ENCODE assay signal across 8 cellular contexts in the genomic region with DNA sequence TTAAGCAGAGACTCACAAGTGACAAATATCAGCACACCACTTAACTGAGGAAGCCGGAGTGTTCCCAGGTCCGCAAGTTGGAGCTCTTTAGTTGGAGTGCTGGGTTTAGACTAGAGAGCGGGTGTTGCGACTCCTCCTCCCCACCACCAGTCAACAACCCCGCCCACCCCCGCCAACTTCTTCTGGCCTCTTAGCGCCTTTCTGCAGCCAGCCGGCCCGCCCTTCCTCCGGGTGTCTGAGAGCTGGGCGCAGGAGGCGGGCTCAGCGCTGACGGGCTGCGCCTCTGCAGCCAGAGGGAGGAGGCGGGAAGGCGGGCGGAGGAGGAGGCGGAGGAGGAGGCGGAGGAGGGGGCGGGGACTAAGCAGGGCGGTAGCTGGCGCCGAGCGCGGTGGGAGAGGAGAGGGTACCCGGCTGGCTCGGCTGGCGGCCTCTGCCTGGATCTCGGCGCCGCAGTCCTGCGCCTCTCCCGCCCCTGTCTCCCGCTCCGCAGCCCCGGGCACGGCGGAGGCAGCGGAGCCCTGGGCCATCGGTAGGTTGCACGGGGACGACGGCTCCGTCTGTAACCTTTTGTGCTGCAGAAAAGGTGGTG. TPM values are rescaled to one million over a fixed set of nuclear protein-coding genes. Genes with fewer than 3 reads are reported as not detected.
DNase-seq lines count a peak whose midpoint lies in the region; ATAC-seq, FAIRE-seq and TF ChIP-seq lines count a peak whose summit lies in the region.

Gene MACIR, plus strand, starts transcription at position 396 of the 589 bp plus-strand sequence. CDS start 17,157 bp downstream, outside the sequence.

- ATAC-seq in RWPE2 (ENCODE audit: low read depth), result peak; percentile 92
- peak; percentile 88 to 91 for ATAC-seq in naive thymus-derived CD8-positive, alpha-beta T cell
- peak; percentile 90 to 91 for ATAC-seq in stimulated activated naive B cell treated with anti-CD40 and anti-IgM and Interleukin-4, amounts not matched to agents 10 μg/mL and 1 μg/mL and 100 μg/mL, for 72 hours (replicated peaks)

- H3K4me1 ChIP-seq in RWPE2 (ENCODE audit: insufficient read depth, poor library complexity, severe bottlenecking), result peaks cover 8% of the 10 kb centered on the region

- H3K27me3 Mint-ChIP-seq in naive thymus-derived CD8-positive, alpha-beta T cell, result peaks cover 3 to 20% (median 9%) of the 10 kb centered on the region in 5 donors
- H3K27me3 Mint-ChIP-seq in stimulated activated naive B cell treated with anti-CD40 and anti-IgM and Interleukin-4, amounts not matched to agents 10 μg/mL and 1 μg/mL and 100 μg/mL, for 72 hours, result peaks cover 0 to 18% of the 10 kb centered on the region in 2 donors

- H3K4me3 Mint-ChIP-seq in naive thymus-derived CD8-positive, alpha-beta T cell, result peak within 1 kb of the TSS; percentile 81 to 92 (median 86)
- peak within 1 kb of the TSS; percentile 93 to 95 for H3K4me3 Mint-ChIP-seq in stimulated activated naive B cell treated with anti-CD40 and anti-IgM and Interleukin-4, amounts not matched to agents 10 μg/mL and 1 μg/mL and 100 μg/mL, for 72 hours

- H3K9me3 Mint-ChIP-seq in naive thymus-derived CD8-positive, alpha-beta T cell, result no peaks in the 10 kb centered on the region
- H3K9me3 Mint-ChIP-seq in stimulated activated naive B cell treated with anti-CD40 and anti-IgM and Interleukin-4, amounts not matched to agents 10 μg/mL and 1 μg/mL and 100 μg/mL, for 72 hours, result no peaks in the 10 kb centered on the region

- peaks cover 7 to 22% (median 15%) of the 10 kb centered on the region in 4 donors for H3K4me1 Mint-ChIP-seq in naive thymus-derived CD8-positive, alpha-beta T cell
- peaks cover 9 to 32% of the 10 kb centered on the region in 2 donors for H3K4me1 Mint-ChIP-seq in stimulated activated naive B cell treated with anti-CD40 and anti-IgM and Interleukin-4, amounts not matched to agents 10 μg/mL and 1 μg/mL and 100 μg/mL, for 72 hours

- H3K9me3 ChIP-seq in RWPE2 (ENCODE audit: severe bottlenecking), result no peaks in the 10 kb centered on the region

- H3K27ac ChIP-seq in RWPE2 (ENCODE audit: poor library complexity, severe bottlenecking), result peak within 1 kb of the TSS; percentile 58

- H3K27me3 ChIP-seq in RWPE2 (ENCODE audit: insufficient read depth, poor library complexity, severe bottlenecking), result no peaks in the 10 kb centered on the region

- H3K4me3 ChIP-seq in RWPE2 (ENCODE audit: severe bottlenecking) (peak within 1 kb of the TSS; percentile 59), fibroblast of mammary gland (ENCODE audit: control insufficient read depth, low read depth, low read length) (peak within 1 kb of the TSS; percentile 76)

- POLR2A ChIA-PET in naive thymus-derived CD8-positive, alpha-beta T cell (lab: Charles Lee), result interaction anchor here (1.4 to 2.9 kb wide), 3 partner anchors 18 to 305 kb away, joined by 4 to 20 read pairs (median 5); partner anchors contain the start of genes GIN1 and PPIP5K2

- DNase-seq in ELF-1 (ENCODE audit: low read depth, low spot score) (peak; percentile 97), H54 (ENCODE audit: insufficient read length, low spot score) (peak; percentile 83), LoVo (ENCODE audit: low spot score) (peak; percentile 97), RWPE2 (ENCODE audit: low spot score) (peak; percentile 99), fibroblast of mammary gland (ENCODE audit: low read depth) (peak; percentile 94)
- peak; percentile 94 for DNase-seq in activated effector memory CD4-positive, alpha-beta T cell treated with Interleukin-2 at 50 U/mL for 16 hours
- DNase-seq in naive thymus-derived CD8-positive, alpha-beta T cell, result peak; percentile 82 to 96 (median 90)
- DNase-seq in stimulated activated naive B cell treated with anti-CD40 and anti-IgM and Interleukin-4, amounts not matched to agents 10 μg/mL and 1 μg/mL and 100 μg/mL, for 72 hours, result peak; percentile 88

- peak; percentile 94 for TF ChIP-seq POLR2A in H54 (IDR thresholded peaks at IDR 0.05; ENCODE audit: low read depth, low read length)

- no peaks in the 10 kb centered on the region for H3K36me3 ChIP-seq in RWPE2 (ENCODE audit: low read depth)

- TF ChIP-seq CTCF in RWPE2 (IDR thresholded peaks at IDR 0.05; ENCODE audit: poor library complexity, severe bottlenecking), result peak; percentile 14
- TF ChIP-seq CTCF in fibroblast of mammary gland (conservative IDR thresholded peaks at IDR 0.05; ENCODE audit: control insufficient read depth, insufficient read depth, low read depth, low read length), result no peak

- H3K36me3 Mint-ChIP-seq in naive thymus-derived CD8-positive, alpha-beta T cell, result no peaks in the 10 kb centered on the region
- H3K36me3 Mint-ChIP-seq in stimulated activated naive B cell treated with anti-CD40 and anti-IgM and Interleukin-4, amounts not matched to agents 10 μg/mL and 1 μg/mL and 100 μg/mL, for 72 hours, result no peaks in the 10 kb centered on the region

- peak; percentile 78 for FAIRE-seq in H54 (lab: Jason Lieb, UNC)

- H3K27ac Mint-ChIP-seq in naive thymus-derived CD8-positive, alpha-beta T cell, result peak within 1 kb of the TSS; percentile 55 to 92 (median 88)
- peak within 1 kb of the TSS; percentile 91 for H3K27ac Mint-ChIP-seq in stimulated activated naive B cell treated with anti-CD40 and anti-IgM and Interleukin-4, amounts not matched to agents 10 μg/mL and 1 μg/mL and 100 μg/mL, for 72 hours

RNA-seq across cellular contexts. Expression of gene MACIR, which starts in this region (rescaled TPM):
- total RNA-seq in naive thymus-derived CD8-positive, alpha-beta T cell, result 1 to 10 TPM; 1.8 to 2.2 TPM
- 1 to 10 TPM in 1 of 3 donors, under 1 TPM in 2; 0.76 to 1.2 (median 0.82) TPM for polyA plus RNA-seq in naive thymus-derived CD8-positive, alpha-beta T cell

Comparison
In these comparisons a context has a peak if more than half of its experiments do, and no peak if none do; other contexts are left out.
1. Peak in every context shown above with its lines: DNase-seq, ATAC-seq, H3K4me3 ChIP-seq and H3K27ac ChIP-seq.